1 cellular context compared by ENCODE assay signal in genomic region chr2:9905413-9905812, GRCh38.
TF ChIP-seq lines count a peak whose summit lies in the region.

No MANE protein-coding gene starts in this region.

TF ChIP-seq in K562, 482 proteins besides CTCF, POLR2A, EP300 and RAD21 (continued from another document):
- TF ChIP-seq, protein P1, sequence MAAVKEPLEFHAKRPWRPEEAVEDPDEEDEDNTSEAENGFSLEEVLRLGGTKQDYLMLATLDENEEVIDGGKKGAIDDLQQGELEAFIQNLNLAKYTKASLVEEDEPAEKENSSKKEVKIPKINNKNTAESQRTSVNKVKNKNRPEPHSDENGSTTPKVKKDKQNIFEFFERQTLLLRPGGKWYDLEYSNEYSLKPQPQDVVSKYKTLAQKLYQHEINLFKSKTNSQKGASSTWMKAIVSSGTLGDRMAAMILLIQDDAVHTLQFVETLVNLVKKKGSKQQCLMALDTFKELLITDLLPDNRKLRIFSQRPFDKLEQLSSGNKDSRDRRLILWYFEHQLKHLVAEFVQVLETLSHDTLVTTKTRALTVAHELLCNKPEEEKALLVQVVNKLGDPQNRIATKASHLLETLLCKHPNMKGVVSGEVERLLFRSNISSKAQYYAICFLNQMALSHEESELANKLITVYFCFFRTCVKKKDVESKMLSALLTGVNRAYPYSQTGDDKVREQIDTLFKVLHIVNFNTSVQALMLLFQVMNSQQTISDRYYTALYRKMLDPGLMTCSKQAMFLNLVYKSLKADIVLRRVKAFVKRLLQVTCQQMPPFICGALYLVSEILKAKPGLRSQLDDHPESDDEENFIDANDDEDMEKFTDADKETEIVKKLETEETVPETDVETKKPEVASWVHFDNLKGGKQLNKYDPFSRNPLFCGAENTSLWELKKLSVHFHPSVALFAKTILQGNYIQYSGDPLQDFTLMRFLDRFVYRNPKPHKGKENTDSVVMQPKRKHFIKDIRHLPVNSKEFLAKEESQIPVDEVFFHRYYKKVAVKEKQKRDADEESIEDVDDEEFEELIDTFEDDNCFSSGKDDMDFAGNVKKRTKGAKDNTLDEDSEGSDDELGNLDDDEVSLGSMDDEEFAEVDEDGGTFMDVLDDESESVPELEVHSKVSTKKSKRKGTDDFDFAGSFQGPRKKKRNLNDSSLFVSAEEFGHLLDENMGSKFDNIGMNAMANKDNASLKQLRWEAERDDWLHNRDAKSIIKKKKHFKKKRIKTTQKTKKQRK (IDR thresholded peaks at IDR 0.05; ENCODE audit: borderline replicate concordance, low read depth, low read length), result no peak
- TF ChIP-seq CEBPB (tag; IDR thresholded peaks at IDR 0.05) (no peak), SRSF9 (IDR thresholded peaks at IDR 0.05; ENCODE audit: borderline replicate concordance, low read depth, low read length) (no peak), ZNF277 (CRISPR knock-in tag; IDR thresholded peaks at IDR 0.05; ENCODE audit: borderline replicate concordance) (no peak), ZNF140 (CRISPR knock-in tag; IDR thresholded peaks at IDR 0.05) (no peak), ZNF318 (IDR thresholded peaks at IDR 0.05; ENCODE audit: borderline replicate concordance in 1 of 2, low read depth in 1 of 2) (no peak)
- TF ChIP-seq, protein P2, sequence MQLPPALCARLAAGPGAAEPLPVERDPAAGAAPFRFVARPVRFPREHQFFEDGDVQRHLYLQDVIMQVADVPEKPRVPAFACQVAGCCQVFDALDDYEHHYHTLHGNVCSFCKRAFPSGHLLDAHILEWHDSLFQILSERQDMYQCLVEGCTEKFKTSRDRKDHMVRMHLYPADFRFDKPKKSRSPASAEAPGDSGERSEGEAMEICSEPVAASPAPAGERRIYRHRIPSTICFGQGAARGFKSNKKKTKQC (CRISPR knock-in tag; IDR thresholded peaks at IDR 0.05), result no peak
